Comparison of ENCODE assay signal across 19 cellular contexts in genomic region chr1:151961795-151962194, GRCh38.
"Had no signal": no experiment of that assay in that cellular context is flagged by ENCODE, and none has a peak within 500 bp of the region (broad histone marks: within the 10 kb centered on the region; RNA-seq: fewer than 3 reads in every experiment).

No MANE protein-coding gene starts in this region.

- H3K27me3 ChIP-seq: breast epithelium, gastroesophageal sphincter had no signal

- H3K9ac ChIP-seq: parathyroid adenoma had no signal

- H3K27ac ChIP-seq: dorsolateral prefrontal cortex, parathyroid adenoma had no signal

- H3K4me1 ChIP-seq: breast epithelium, parathyroid adenoma had no signal

- DNase-seq: activated CD4-positive, alpha-beta T cell treated with anti-CD3 and anti-CD28 coated beads, Interleukin-2, amount 50 U/mL, for 4 hours; activated CD4-positive, CD25-positive, alpha-beta regulatory T cell treated with anti-CD3 and anti-CD28 coated beads, Interleukin-2, amount 50 U/mL, for 72 hours; activated naive CD4-positive, alpha-beta T cell treated with anti-CD3 and anti-CD28 coated beads for 36 hours; activated naive CD8-positive, alpha-beta T cell treated with anti-CD3 and anti-CD28 coated beads, Interleukin-2, amount 50 U/mL, for 24 hours; activated T-cell treated with anti-CD3 and anti-CD28 coated beads for 4 hours; aorta; dorsolateral prefrontal cortex; islet precursor cell; stimulated activated CD4-positive, alpha-beta T cell treated with anti-CD3 and anti-CD28 coated beads, Interleukin-15, amount 100 ng/mL, for 24 hours; stimulated activated CD4-positive, alpha-beta T cell treated with anti-CD3 and anti-CD28 coated beads, Interleukin-4, amount 100 ng/mL, for 1 hour; stimulated activated naive CD4-positive, alpha-beta T cell; substantia nigra; SW 1271; trophoblast cell had no signal

- H3K27me3 Mint-ChIP-seq: activated T-helper 17 cell treated with anti-CD3 and anti-CD28 coated beads, Interleukin-2, amount 50 U/mL, for 72 hours had no signal

- H3K4me3 Mint-ChIP-seq: activated naive CD4-positive, alpha-beta T cell treated with anti-CD3 and anti-CD28 coated beads for 36 hours; activated naive CD8-positive, alpha-beta T cell treated with anti-CD3 and anti-CD28 coated beads, Interleukin-2, amount 50 U/mL, for 24 hours; activated T-helper 17 cell treated with anti-CD3 and anti-CD28 coated beads, Interleukin-2, amount 50 U/mL, for 72 hours; T-helper 2 cell treated with Interferon-gamma antibody and Interleukin-4, amounts not matched to agents 5 μg/mL and 100 μg/mL, for 36 hours had no signal

- H3K36me3 ChIP-seq: breast epithelium, gastroesophageal sphincter had no signal

- H3K9me3 ChIP-seq: breast epithelium, gastroesophageal sphincter had no signal

- ATAC-seq: activated naive CD8-positive, alpha-beta T cell treated with anti-CD3 and anti-CD28 coated beads, Interleukin-2, amount 50 U/mL, for 24 hours; activated T-helper 17 cell treated with anti-CD3 and anti-CD28 coated beads, Interleukin-2, amount 50 U/mL, for 72 hours; gastroesophageal sphincter had no signal

- H3K4me3 ChIP-seq: breast epithelium, dorsolateral prefrontal cortex, gastroesophageal sphincter had no signal

- H3K9me3 Mint-ChIP-seq: activated naive CD4-positive, alpha-beta T cell treated with anti-CD3 and anti-CD28 coated beads for 36 hours; activated naive CD8-positive, alpha-beta T cell treated with anti-CD3 and anti-CD28 coated beads, Interleukin-2, amount 50 U/mL, for 24 hours; activated T-helper 17 cell treated with anti-CD3 and anti-CD28 coated beads, Interleukin-2, amount 50 U/mL, for 72 hours; T-helper 2 cell treated with Interferon-gamma antibody and Interleukin-4, amounts not matched to agents 5 μg/mL and 100 μg/mL, for 36 hours had no signal

- H3K27ac Mint-ChIP-seq: activated naive CD4-positive, alpha-beta T cell treated with anti-CD3 and anti-CD28 coated beads for 36 hours; activated naive CD8-positive, alpha-beta T cell treated with anti-CD3 and anti-CD28 coated beads, Interleukin-2, amount 50 U/mL, for 24 hours; activated T-helper 17 cell treated with anti-CD3 and anti-CD28 coated beads, Interleukin-2, amount 50 U/mL, for 72 hours; T-helper 2 cell treated with Interferon-gamma antibody and Interleukin-4, amounts not matched to agents 5 μg/mL and 100 μg/mL, for 36 hours had no signal
